In genomic region chr12:65728913-65729793, GRCh38 we compare ENCODE assay signal across 9 cellular contexts.
DNase-seq lines count a peak whose midpoint lies in the region; ATAC-seq and TF ChIP-seq lines count a peak whose summit lies in the region.
"Had no signal": no experiment of that assay in that cellular context is flagged by ENCODE, and none has a peak within 500 bp of the region (broad histone marks: within the 10 kb centered on the region; RNA-seq: fewer than 3 reads in every experiment).

No MANE protein-coding gene starts in this region.

- CTCF ChIA-PET in CD4-positive, alpha-beta T cell (lab: Charles Lee), result no interaction called here

- no peaks in the 10 kb centered on the region for H3K9me3 Mint-ChIP-seq in CD4-positive, alpha-beta T cell
- H3K9me3 Mint-ChIP-seq: activated T-helper 17 cell treated with anti-CD3 and anti-CD28 coated beads, Interleukin-2, amount 50 U/mL, for 72 hours had no signal

- H3K27ac ChIP-seq in CD4-positive, alpha-beta T cell (ENCODE audit: low read depth, low read length), result no peak overlapping the region

- H3K27me3 Mint-ChIP-seq in CD4-positive, alpha-beta T cell, result peaks cover 65% of the 10 kb centered on the region

- no peaks in the 10 kb centered on the region for H3K9me3 ChIP-seq in mucosa of descending colon
- no peaks in the 10 kb centered on the region for H3K9me3 ChIP-seq in CD4-positive, alpha-beta T cell (ENCODE audit: control insufficient read depth, low read length)

- H3K4me3 Mint-ChIP-seq in CD4-positive, alpha-beta T cell, result no peak overlapping the region
- H3K4me3 Mint-ChIP-seq: activated T-helper 17 cell treated with anti-CD3 and anti-CD28 coated beads, Interleukin-2, amount 50 U/mL, for 72 hours had no signal

- peaks cover 52% of the 10 kb centered on the region for H3K27me3 ChIP-seq in CD4-positive, alpha-beta T cell (ENCODE audit: control insufficient read depth, insufficient read depth, low read length)

- H3K4me1 Mint-ChIP-seq in CD4-positive, alpha-beta T cell (ENCODE audit: low read depth), result peaks cover 3% of the 10 kb centered on the region
- H3K4me1 Mint-ChIP-seq: activated T-helper 17 cell treated with anti-CD3 and anti-CD28 coated beads, Interleukin-2, amount 50 U/mL, for 72 hours had no signal

- H3K27ac Mint-ChIP-seq in CD4-positive, alpha-beta T cell, result no peak overlapping the region
- H3K27ac Mint-ChIP-seq: activated T-helper 17 cell treated with anti-CD3 and anti-CD28 coated beads, Interleukin-2, amount 50 U/mL, for 72 hours had no signal

- TF ChIP-seq CTCF in AG10803 (conservative IDR thresholded peaks at IDR 0.05; ENCODE audit: low read length) (no peak), mucosa of descending colon (IDR thresholded peaks at IDR 0.05) (no peak)
- no peak for TF ChIP-seq CTCF in CD4-positive, alpha-beta T cell (IDR thresholded peaks at IDR 0.05)

- no peaks in the 10 kb centered on the region for H3K4me1 ChIP-seq in mucosa of descending colon (ENCODE audit: low read depth)

- POLR2A ChIA-PET in CD4-positive, alpha-beta T cell (lab: Charles Lee), result no interaction called here

- H3K36me3 ChIP-seq in mucosa of descending colon (ENCODE audit: low read depth), result no peaks in the 10 kb centered on the region

- intact Hi-C loops in mucosa of descending colon (cut with DNase I, micrococcal nuclease), result no loop called here
- intact Hi-C loops in CD4-positive, alpha-beta T cell (cut with DNase I, micrococcal nuclease), result no loop called here

- H3K36me3 Mint-ChIP-seq in CD4-positive, alpha-beta T cell (ENCODE audit: low read depth), result no peaks in the 10 kb centered on the region

- peak; percentile 25 for ATAC-seq in mucosa of descending colon
- no peak for ATAC-seq in GM18519 (IDR thresholded peaks at IDR 0.05; ENCODE audit: low FRiP score, unreplicated experiment)
- no peak for ATAC-seq in activated CD4-positive, CD25-positive, alpha-beta regulatory T cell treated with anti-CD3 and anti-CD28 coated beads, Interleukin-2, amount 50 U/mL, for 24 hours
- no peak for ATAC-seq in HG02885 (IDR thresholded peaks at IDR 0.05; ENCODE audit: poor library complexity, unreplicated experiment)
- no peak for ATAC-seq in CD4-positive, alpha-beta T cell (ENCODE audit: poor library complexity)
- ATAC-seq: activated T-helper 17 cell treated with anti-CD3 and anti-CD28 coated beads, Interleukin-2, amount 50 U/mL, for 72 hours had no signal

- DNase-seq in AG10803 (ENCODE audit: low read depth), result peak; percentile 13
- DNase-seq in HPDE6-E6E7 (ENCODE audit: extremely low spot score), result peak; percentile 35
- peak; percentile 80 for DNase-seq in ecto neural progenitor cell (ENCODE audit: low spot score)
- peak in 2 of 3 donors; percentile 4 to 30 for DNase-seq in mucosa of descending colon
- no peak for DNase-seq in CD4-positive, alpha-beta T cell

- H3K4me3 ChIP-seq in AG10803 (ENCODE audit: low read length) (peak overlapping the region; percentile 59), mucosa of descending colon (no peak overlapping the region)

Comparison
In these comparisons a context has a peak if more than half of its experiments do, and no peak if none do; other contexts are left out.
1. DNase-seq: peak in AG10803 (single experiment), HPDE6-E6E7 (single experiment), ecto neural progenitor cell (single experiment) and mucosa of descending colon (2 of 3); none in CD4-positive, alpha-beta T cell (0 of 10).